Comparison of ENCODE assay signal across 23 cellular contexts in the genomic region with DNA sequence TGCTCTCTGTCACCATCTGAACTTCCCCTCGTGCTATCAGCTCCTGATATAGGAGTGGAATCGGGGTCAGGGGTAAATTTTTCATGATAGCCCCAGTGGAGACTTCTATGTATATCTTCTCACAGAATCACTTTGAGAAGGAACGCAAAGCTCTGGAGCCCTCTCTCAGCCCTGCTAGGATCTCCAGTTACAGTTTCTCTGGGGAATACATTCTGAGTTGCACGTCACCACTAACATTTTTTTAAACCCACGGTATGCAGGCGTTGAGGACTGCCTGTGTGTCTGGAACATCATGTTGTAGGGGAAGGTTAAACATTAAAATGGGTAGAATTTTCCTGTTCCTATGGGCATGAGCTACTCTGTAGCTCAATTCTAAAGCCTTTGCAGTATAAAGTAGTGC.
"Had no signal": no experiment of that assay in that cellular context is flagged by ENCODE, and none has a peak within 500 bp of the region (broad histone marks: within the 10 kb centered on the region; RNA-seq: fewer than 3 reads in every experiment).

No MANE protein-coding gene starts in this region.

- H3K27ac Mint-ChIP-seq: activated naive CD8-positive, alpha-beta T cell; activated T-cell treated with anti-CD3 and anti-CD28 coated beads, Interleukin-2, amount 50 U/mL, for 24 hours; activated T-helper 17 cell treated with anti-CD3 and anti-CD28 coated beads, Interleukin-2, amount 50 U/mL, for 72 hours; memory B cell; nephron; stimulated activated effector memory CD8-positive, alpha-beta T cell treated with anti-CD3 and anti-CD28 coated beads, Interleukin-12 subunit alpha, Interleukin-12 subunit beta, amount 100 ng/mL, for 72 hours; type B pancreatic cell had no signal

- ATAC-seq: activated T-helper 17 cell treated with anti-CD3 and anti-CD28 coated beads, Interleukin-2, amount 50 U/mL, for 72 hours; pancreas; stimulated activated effector memory CD8-positive, alpha-beta T cell treated with anti-CD3 and anti-CD28 coated beads, Interleukin-12 subunit alpha, Interleukin-12 subunit beta, amount 100 ng/mL, for 72 hours had no signal

- H3K36me3 Mint-ChIP-seq: activated naive CD8-positive, alpha-beta T cell; memory B cell; stimulated activated effector memory CD8-positive, alpha-beta T cell treated with anti-CD3 and anti-CD28 coated beads, Interleukin-12 subunit alpha, Interleukin-12 subunit beta, amount 100 ng/mL, for 72 hours; type B pancreatic cell had no signal

- FAIRE-seq: endometrium, pancreas, small intestine had no signal

- H3K4me1 ChIP-seq: pancreas, right lobe of liver, stomach, vagina had no signal

- H3K9me3 Mint-ChIP-seq: activated T-cell treated with anti-CD3 and anti-CD28 coated beads, Interleukin-2, amount 50 U/mL, for 24 hours; nephron; stimulated activated effector memory CD8-positive, alpha-beta T cell treated with anti-CD3 and anti-CD28 coated beads, Interleukin-12 subunit alpha, Interleukin-12 subunit beta, amount 100 ng/mL, for 72 hours; type B pancreatic cell had no signal

- H3K4me3 Mint-ChIP-seq: activated naive CD8-positive, alpha-beta T cell; activated T-cell treated with anti-CD3 and anti-CD28 coated beads, Interleukin-2, amount 50 U/mL, for 24 hours; activated T-helper 17 cell treated with anti-CD3 and anti-CD28 coated beads, Interleukin-2, amount 50 U/mL, for 72 hours; memory B cell; nephron; stimulated activated effector memory CD8-positive, alpha-beta T cell treated with anti-CD3 and anti-CD28 coated beads, Interleukin-12 subunit alpha, Interleukin-12 subunit beta, amount 100 ng/mL, for 72 hours; type B pancreatic cell had no signal

- DNase-seq: activated CD4-positive, alpha-beta T cell treated with anti-CD3 and anti-CD28 coated beads for 1 hour; activated CD4-positive, alpha-beta T cell treated with anti-CD3 and anti-CD28 coated beads, Interleukin-2, amount 50 U/mL, for 4 hours; activated CD8-positive, alpha-beta memory T cell treated with anti-CD3 and anti-CD28 coated beads for 24 hours; activated CD8-positive, alpha-beta memory T cell treated with anti-CD3 and anti-CD28 coated beads, Interleukin-2, amount 50 U/mL, for 4 hours; activated T-cell treated with anti-CD3 and anti-CD28 coated beads, Interleukin-2, amount 50 U/mL, for 24 hours; foreskin fibroblast; hippocampal formation; kidney glomerular epithelial cell; pancreas; small intestine; stimulated activated CD4-positive, alpha-beta T cell treated with anti-CD3 and anti-CD28 coated beads, Interleukin-2, amount 100 ng/mL, for 24 hours; stomach; T-helper 1 cell had no signal

- H3K4me3 ChIP-seq: pancreas, right lobe of liver, stomach, thoracic aorta, vagina had no signal

- H3K27me3 ChIP-seq: pancreas, right lobe of liver, stomach, vagina had no signal

- H3K27ac ChIP-seq: pancreas, right lobe of liver, stomach, thoracic aorta, vagina had no signal

- H3K9me3 ChIP-seq: pancreas, right lobe of liver, thoracic aorta, vagina had no signal

- H3K36me3 ChIP-seq: pancreas, right lobe of liver, stomach, thoracic aorta, vagina had no signal

- H3K4me1 Mint-ChIP-seq: activated T-helper 17 cell treated with anti-CD3 and anti-CD28 coated beads, Interleukin-2, amount 50 U/mL, for 72 hours; memory B cell; nephron; stimulated activated effector memory CD8-positive, alpha-beta T cell treated with anti-CD3 and anti-CD28 coated beads, Interleukin-12 subunit alpha, Interleukin-12 subunit beta, amount 100 ng/mL, for 72 hours had no signal

- H3K27me3 Mint-ChIP-seq: type B pancreatic cell had no signal
